Comparison of ENCODE assay signal across 1 cellular context in the genomic region with DNA sequence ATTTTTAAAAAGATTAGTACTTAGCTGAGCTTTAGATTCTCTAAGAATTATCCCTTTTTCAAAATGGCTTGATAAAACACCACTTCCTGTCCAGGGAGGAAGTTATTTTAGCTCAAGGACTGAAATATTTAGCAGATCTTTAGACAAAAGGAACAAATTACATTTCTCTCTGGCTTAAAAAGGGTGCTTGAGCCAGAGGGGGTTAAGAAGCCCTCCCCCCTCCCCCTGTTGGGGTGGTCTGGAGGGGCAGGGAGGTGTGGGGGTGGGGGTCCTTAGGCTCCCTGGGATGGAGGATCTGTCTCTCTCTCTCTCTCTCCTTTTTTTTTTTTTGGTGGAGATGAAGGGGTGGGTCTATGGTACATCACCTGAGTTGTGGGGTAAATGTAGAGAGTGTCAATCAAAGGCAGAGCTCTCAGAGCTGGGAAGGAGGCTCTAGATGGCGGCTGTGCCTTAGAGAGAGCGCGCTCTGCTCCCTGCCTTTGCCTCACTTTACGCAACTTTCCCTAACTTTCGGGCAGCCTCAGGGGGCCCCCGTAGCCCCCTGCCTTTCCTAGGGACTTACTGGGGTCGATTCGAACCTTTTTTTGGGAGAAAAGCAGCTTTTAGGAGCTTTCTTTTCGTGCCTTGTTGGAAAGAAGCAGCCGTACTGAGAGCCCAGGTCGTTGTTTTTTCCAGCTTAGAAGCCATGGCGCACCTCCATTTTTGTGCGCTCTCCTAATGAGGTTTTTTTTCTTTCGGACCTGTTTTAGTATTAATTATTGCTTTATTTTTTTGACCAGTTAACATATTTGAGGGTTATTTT.
TF ChIP-seq lines count a peak whose summit lies in the region.

TSS of gene CHD2 (plus strand) at position 415 of the 802 bp plus-strand sequence. CDS start 914 bp downstream, outside the sequence.

TF ChIP-seq in HepG2, 621 proteins besides CTCF, POLR2A, EP300 and RAD21 (continued from another document and continues in another):
- TF ChIP-seq TIGD3 (CRISPR knock-in tag; IDR thresholded peaks at IDR 0.05; ENCODE audit: borderline replicate concordance) = no peak
- TF ChIP-seq, protein P1, sequence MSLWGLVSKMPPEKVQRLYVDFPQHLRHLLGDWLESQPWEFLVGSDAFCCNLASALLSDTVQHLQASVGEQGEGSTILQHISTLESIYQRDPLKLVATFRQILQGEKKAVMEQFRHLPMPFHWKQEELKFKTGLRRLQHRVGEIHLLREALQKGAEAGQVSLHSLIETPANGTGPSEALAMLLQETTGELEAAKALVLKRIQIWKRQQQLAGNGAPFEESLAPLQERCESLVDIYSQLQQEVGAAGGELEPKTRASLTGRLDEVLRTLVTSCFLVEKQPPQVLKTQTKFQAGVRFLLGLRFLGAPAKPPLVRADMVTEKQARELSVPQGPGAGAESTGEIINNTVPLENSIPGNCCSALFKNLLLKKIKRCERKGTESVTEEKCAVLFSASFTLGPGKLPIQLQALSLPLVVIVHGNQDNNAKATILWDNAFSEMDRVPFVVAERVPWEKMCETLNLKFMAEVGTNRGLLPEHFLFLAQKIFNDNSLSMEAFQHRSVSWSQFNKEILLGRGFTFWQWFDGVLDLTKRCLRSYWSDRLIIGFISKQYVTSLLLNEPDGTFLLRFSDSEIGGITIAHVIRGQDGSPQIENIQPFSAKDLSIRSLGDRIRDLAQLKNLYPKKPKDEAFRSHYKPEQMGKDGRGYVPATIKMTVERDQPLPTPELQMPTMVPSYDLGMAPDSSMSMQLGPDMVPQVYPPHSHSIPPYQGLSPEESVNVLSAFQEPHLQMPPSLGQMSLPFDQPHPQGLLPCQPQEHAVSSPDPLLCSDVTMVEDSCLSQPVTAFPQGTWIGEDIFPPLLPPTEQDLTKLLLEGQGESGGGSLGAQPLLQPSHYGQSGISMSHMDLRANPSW (CRISPR knock-in tag; IDR thresholded peaks at IDR 0.05; ENCODE audit: borderline replicate concordance) = no peak
- TF ChIP-seq ZNF552 (CRISPR knock-in tag; IDR thresholded peaks at IDR 0.05; ENCODE audit: borderline replicate concordance) = no peak
- 0 out of 2 replicates have a peak, but pooled peaks have one; percentile 40 for TF ChIP-seq ZNF205 (CRISPR knock-in tag; IDR thresholded peaks at IDR 0.05)
- peak; percentile 78 for TF ChIP-seq IKZF5 (CRISPR knock-in tag; IDR thresholded peaks at IDR 0.05)
- TF ChIP-seq, protein P2, sequence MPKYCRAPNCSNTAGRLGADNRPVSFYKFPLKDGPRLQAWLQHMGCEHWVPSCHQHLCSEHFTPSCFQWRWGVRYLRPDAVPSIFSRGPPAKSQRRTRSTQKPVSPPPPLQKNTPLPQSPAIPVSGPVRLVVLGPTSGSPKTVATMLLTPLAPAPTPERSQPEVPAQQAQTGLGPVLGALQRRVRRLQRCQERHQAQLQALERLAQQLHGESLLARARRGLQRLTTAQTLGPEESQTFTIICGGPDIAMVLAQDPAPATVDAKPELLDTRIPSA (CRISPR knock-in tag; IDR thresholded peaks at IDR 0.05; ENCODE audit: borderline replicate concordance) = no peak
- TF ChIP-seq ZNF547 (CRISPR knock-in tag; IDR thresholded peaks at IDR 0.05) = no peak
- TF ChIP-seq MTA3 (CRISPR knock-in tag; IDR thresholded peaks at IDR 0.05) = no peak
- TF ChIP-seq BHLHE40 (IDR thresholded peaks at IDR 0.05; ENCODE audit: low read length) = peak; percentile 37; the same call in 1 of the 2 replicates
- TF ChIP-seq ZFAT (CRISPR knock-in tag; conservative IDR thresholded peaks at IDR 0.05) = no peak
- TF ChIP-seq ZNF589 (CRISPR knock-in tag; conservative IDR thresholded peaks at IDR 0.05) = no peak
- TF ChIP-seq KDM3A (CRISPR knock-in tag; IDR thresholded peaks at IDR 0.05; ENCODE audit: low read depth) = no peak
- TF ChIP-seq PAX8 (CRISPR knock-in tag; IDR thresholded peaks at IDR 0.05; ENCODE audit: borderline replicate concordance) = no peak
- no peak for TF ChIP-seq ZEB1 (IDR thresholded peaks at IDR 0.05; ENCODE audit: insufficient replicate concordance, low read depth)
- TF ChIP-seq, protein P3, sequence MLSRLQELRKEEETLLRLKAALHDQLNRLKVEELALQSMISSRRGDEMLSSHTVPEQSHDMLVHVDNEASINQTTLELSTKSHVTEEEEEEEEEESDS (CRISPR knock-in tag; IDR thresholded peaks at IDR 0.05; ENCODE audit: borderline replicate concordance) = 0 out of 2 replicates have a peak, but pooled peaks have one; percentile 34
- TF ChIP-seq NBN (conservative IDR thresholded peaks at IDR 0.05) = no peak
- no peak for TF ChIP-seq ZNF670 (CRISPR knock-in tag; IDR thresholded peaks at IDR 0.05; ENCODE audit: borderline replicate concordance)
- no peak for TF ChIP-seq SMAD1 (CRISPR knock-in tag; IDR thresholded peaks at IDR 0.05; ENCODE audit: borderline replicate concordance, low read depth)
- TF ChIP-seq HOXA5 (CRISPR knock-in tag; IDR thresholded peaks at IDR 0.05) = no peak
- TF ChIP-seq MED8 (CRISPR knock-in tag; IDR thresholded peaks at IDR 0.05; ENCODE audit: insufficient replicate concordance) = no peak
- TF ChIP-seq KDM6A (CRISPR knock-in tag; IDR thresholded peaks at IDR 0.05; ENCODE audit: low read depth) = no peak
- no peak for TF ChIP-seq ZNF644 (CRISPR knock-in tag; IDR thresholded peaks at IDR 0.05; ENCODE audit: low read depth)
- TF ChIP-seq ZNF75D (CRISPR knock-in tag; IDR thresholded peaks at IDR 0.05; ENCODE audit: borderline replicate concordance) = no peak
- TF ChIP-seq PHB2 (IDR thresholded peaks at IDR 0.05; ENCODE audit: partially characterized antibody) = no peak
- no peak for TF ChIP-seq TBX3 (IDR thresholded peaks at IDR 0.05; ENCODE audit: borderline replicate concordance)
- no peak for TF ChIP-seq ZNF761 (CRISPR knock-in tag; conservative IDR thresholded peaks at IDR 0.05)
- TF ChIP-seq PAWR (CRISPR knock-in tag; IDR thresholded peaks at IDR 0.05; ENCODE audit: borderline replicate concordance) = no peak
- no peak for TF ChIP-seq EEA1 (CRISPR knock-in tag; IDR thresholded peaks at IDR 0.05; ENCODE audit: borderline replicate concordance)
- TF ChIP-seq ZNF496 (CRISPR knock-in tag; IDR thresholded peaks at IDR 0.05; ENCODE audit: insufficient replicate concordance) = no peak
- TF ChIP-seq BCLAF1 (IDR thresholded peaks at IDR 0.05) = no peak
- TF ChIP-seq ZNF451 (CRISPR knock-in tag; IDR thresholded peaks at IDR 0.05) = no peak
- TF ChIP-seq ZNF83 (CRISPR knock-in tag; IDR thresholded peaks at IDR 0.05; ENCODE audit: borderline replicate concordance) = no peak
- TF ChIP-seq XBP1 (CRISPR knock-in tag; IDR thresholded peaks at IDR 0.05) = no peak
- TF ChIP-seq ZNF773 (CRISPR knock-in tag; IDR thresholded peaks at IDR 0.05; ENCODE audit: borderline replicate concordance) = no peak
- no peak for TF ChIP-seq SATB2 (CRISPR knock-in tag; IDR thresholded peaks at IDR 0.05)
- TF ChIP-seq ZNF687 (CRISPR knock-in tag; IDR thresholded peaks at IDR 0.05) = peak; percentile 38
- TF ChIP-seq SNAI1 (CRISPR knock-in tag; IDR thresholded peaks at IDR 0.05; ENCODE audit: borderline replicate concordance) = no peak
- peak; percentile 68 for TF ChIP-seq U2AF1 (optimal IDR thresholded peaks at IDR 0.05; ENCODE audit: low read depth, low read length)
- TF ChIP-seq HNRNPL (IDR thresholded peaks at IDR 0.05; ENCODE audit: low read depth, low read length) = no peak
- peak; percentile 53; the same call in 1 of the 2 replicates for TF ChIP-seq YEATS2 (CRISPR knock-in tag; IDR thresholded peaks at IDR 0.05; ENCODE audit: borderline replicate concordance)
- no peak for TF ChIP-seq ZNF296 (CRISPR knock-in tag; conservative IDR thresholded peaks at IDR 0.05)
- no peak for TF ChIP-seq PBX3 (CRISPR knock-in tag; IDR thresholded peaks at IDR 0.05; ENCODE audit: borderline replicate concordance)
- TF ChIP-seq, protein P4, sequence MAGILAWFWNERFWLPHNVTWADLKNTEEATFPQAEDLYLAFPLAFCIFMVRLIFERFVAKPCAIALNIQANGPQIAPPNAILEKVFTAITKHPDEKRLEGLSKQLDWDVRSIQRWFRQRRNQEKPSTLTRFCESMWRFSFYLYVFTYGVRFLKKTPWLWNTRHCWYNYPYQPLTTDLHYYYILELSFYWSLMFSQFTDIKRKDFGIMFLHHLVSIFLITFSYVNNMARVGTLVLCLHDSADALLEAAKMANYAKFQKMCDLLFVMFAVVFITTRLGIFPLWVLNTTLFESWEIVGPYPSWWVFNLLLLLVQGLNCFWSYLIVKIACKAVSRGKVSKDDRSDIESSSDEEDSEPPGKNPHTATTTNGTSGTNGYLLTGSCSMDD (CRISPR knock-in tag; IDR thresholded peaks at IDR 0.05) = no peak
- TF ChIP-seq RFXAP (CRISPR knock-in tag; IDR thresholded peaks at IDR 0.05; ENCODE audit: borderline replicate concordance) = no peak
- TF ChIP-seq ZNF839 (CRISPR knock-in tag; IDR thresholded peaks at IDR 0.05; ENCODE audit: borderline replicate concordance) = no peak
- TF ChIP-seq U2AF2 (IDR thresholded peaks at IDR 0.05; ENCODE audit: low read depth, low read length) = no peak
